8 cellular contexts compared by ENCODE assay signal in the genomic region with DNA sequence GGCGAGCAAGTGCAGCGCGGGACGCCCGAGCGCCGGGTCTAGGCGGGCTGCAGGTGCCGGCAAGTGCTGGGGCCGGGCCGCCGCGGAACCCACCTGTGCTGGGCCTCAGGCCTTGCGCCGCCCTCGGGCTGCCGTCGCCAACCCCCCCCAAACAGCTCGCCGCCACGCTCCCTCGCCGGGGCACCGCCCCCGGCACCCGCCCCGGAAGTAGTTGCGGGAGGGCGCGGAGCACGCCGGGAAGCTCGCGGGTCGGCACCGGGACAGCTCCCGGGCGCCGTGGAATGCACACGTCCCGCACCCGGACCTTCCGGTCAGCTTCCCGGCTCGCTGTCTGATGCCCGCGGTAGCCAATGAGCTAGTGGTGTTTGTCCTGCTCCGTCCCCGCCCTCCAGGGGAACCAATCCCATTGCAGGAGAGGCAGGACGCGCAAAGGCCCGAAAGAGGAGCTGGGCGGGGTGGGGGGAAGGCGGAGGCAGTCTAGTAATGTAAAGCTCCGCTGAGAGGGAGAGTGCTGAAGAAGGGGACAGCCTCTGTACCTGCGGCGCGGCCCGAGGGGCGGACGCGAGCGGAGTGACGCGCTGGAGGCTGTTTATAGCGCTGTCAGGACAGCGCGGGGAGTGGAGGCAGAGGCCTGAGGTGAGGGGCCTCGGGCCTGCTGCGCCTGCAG. TPM values are rescaled to one million over a fixed set of nuclear protein-coding genes. Genes with fewer than 3 reads are reported as not detected.
DNase-seq lines count a peak whose midpoint lies in the region; ATAC-seq and TF ChIP-seq lines count a peak whose summit lies in the region.

A gene with protein sequence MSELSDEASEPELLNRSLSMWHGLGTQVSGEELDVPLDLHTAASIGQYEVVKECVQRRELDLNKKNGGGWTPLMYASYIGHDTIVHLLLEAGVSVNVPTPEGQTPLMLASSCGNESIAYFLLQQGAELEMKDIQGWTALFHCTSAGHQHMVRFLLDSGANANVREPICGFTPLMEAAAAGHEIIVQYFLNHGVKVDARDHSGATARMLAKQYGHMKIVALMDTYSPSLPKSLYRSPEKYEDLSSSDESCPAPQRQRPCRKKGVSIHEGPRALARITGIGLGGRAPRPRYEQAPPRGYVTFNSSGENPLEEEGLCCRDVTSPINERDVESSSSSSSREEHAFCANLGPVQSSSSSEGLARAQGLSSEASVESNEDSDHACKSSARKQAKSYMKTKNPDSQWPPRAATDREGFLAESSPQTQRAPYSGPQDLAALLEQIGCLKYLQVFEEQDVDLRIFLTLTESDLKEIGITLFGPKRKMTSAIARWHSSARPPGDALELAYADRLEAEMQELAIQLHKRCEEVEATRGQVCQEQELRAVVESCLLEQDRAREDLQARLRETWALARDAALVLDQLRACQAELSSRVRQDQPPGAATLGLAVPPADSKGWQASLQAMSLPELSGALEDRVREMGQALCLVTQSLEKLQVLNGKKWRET (minus strand): TSS at position 209 of the 667 bp plus-strand sequence. CDS start 4,122 bp downstream, outside the sequence.
A gene (plus strand): TSS at position 475 of the 667 bp plus-strand sequence. CDS start 1,978 bp downstream, outside the sequence.

- H3K4me3 Mint-ChIP-seq in HFFc6 (peak within 1 kb of the TSS; percentile 94), osteocyte (ENCODE audit: unreplicated experiment) (peak within 1 kb of the TSS; percentile 93)
- H3K4me3 Mint-ChIP-seq in activated naive CD8-positive, alpha-beta T cell: peak within 1 kb of the TSS; percentile 92

- under 1% methylated on average over 70 of the region's 70 CpGs for WGBS in thymus

- no peaks in the 10 kb centered on the region for H3K9me3 Mint-ChIP-seq in HFFc6
- no peaks in the 10 kb centered on the region for H3K9me3 Mint-ChIP-seq in activated naive CD8-positive, alpha-beta T cell (ENCODE audit: low read depth)
- no peaks in the 10 kb centered on the region for H3K9me3 Mint-ChIP-seq in osteocyte (ENCODE audit: unreplicated experiment)

- peak within 1 kb of the TSS; percentile 96 for H3K27ac Mint-ChIP-seq in HFFc6
- peak within 1 kb of the TSS; percentile 89 for H3K27ac Mint-ChIP-seq in activated naive CD8-positive, alpha-beta T cell
- H3K27ac Mint-ChIP-seq in osteocyte (ENCODE audit: unreplicated experiment): peak within 1 kb of the TSS; percentile 94

- H3K36me3 Mint-ChIP-seq in HFFc6 (ENCODE audit: low read depth) (peaks cover 9% of the 10 kb centered on the region), osteocyte (ENCODE audit: unreplicated experiment) (no peaks in the 10 kb centered on the region)
- peaks cover 9% of the 10 kb centered on the region for H3K36me3 Mint-ChIP-seq in activated naive CD8-positive, alpha-beta T cell

- TF ChIP-seq CTCF in HFFc6 (IDR thresholded peaks at IDR 0.05) (no peak), osteocyte (IDR thresholded peaks at IDR 0.05) (no peak)

- DNase-seq in HFFc6: peak; percentile 98
- peak; percentile 89 for DNase-seq in NAMALWA (ENCODE audit: low spot score)
- peak; percentile 90 to 98 (median 96) for DNase-seq in head of caudate nucleus
- peak; percentile 98 for DNase-seq in osteocyte (ENCODE audit: extremely low spot score, unreplicated experiment)

- peaks cover 10% of the 10 kb centered on the region for H3K4me1 ChIP-seq in thymus (ENCODE audit: control insufficient read depth, insufficient read depth, low read length)

- peak within 1 kb of the TSS; percentile 57 for H3K27ac ChIP-seq in thymus (ENCODE audit: low read depth)

- H3K4me3 ChIP-seq in GM08714 (ENCODE audit: low read length): peak within 1 kb of the TSS; percentile 94
- H3K4me3 ChIP-seq in thymus (ENCODE audit: low read length): peak within 1 kb of the TSS; percentile 73

- H3K9me3 ChIP-seq in thymus (ENCODE audit: control insufficient read depth): no peaks in the 10 kb centered on the region

- intact Hi-C loops in head of caudate nucleus (cut with DNase I): loop anchor here (10.0 kb wide), 1 partner anchor 111 kb away; a partner anchor contains a TSS

- no peaks in the 10 kb centered on the region for H3K36me3 ChIP-seq in thymus (ENCODE audit: control insufficient read depth, insufficient read depth)

- ATAC-seq in SK-N-SH treated with all-trans-retinoic acid at 6 μM for 48 hours: peak; percentile 98

- no peaks in the 10 kb centered on the region for H3K27me3 ChIP-seq in thymus (ENCODE audit: control insufficient read depth, insufficient read depth)

- H3K27me3 Mint-ChIP-seq in HFFc6 (ENCODE audit: insufficient read depth): peaks cover 2% of the 10 kb centered on the region
- H3K27me3 Mint-ChIP-seq in activated naive CD8-positive, alpha-beta T cell: no peaks in the 10 kb centered on the region
- no peaks in the 10 kb centered on the region for H3K27me3 Mint-ChIP-seq in osteocyte (ENCODE audit: unreplicated experiment)

- H3K4me1 Mint-ChIP-seq in HFFc6 (ENCODE audit: low read depth) (peaks cover 14% of the 10 kb centered on the region), osteocyte (ENCODE audit: unreplicated experiment) (peaks cover 16% of the 10 kb centered on the region)
- H3K4me1 Mint-ChIP-seq in activated naive CD8-positive, alpha-beta T cell (ENCODE audit: low read depth): peaks cover 18% of the 10 kb centered on the region

TF ChIP-seq in SK-N-SH treated with all-trans-retinoic acid at 6 μM for 48 hours, 23 proteins besides CTCF, POLR2A, EP300 and RAD21:
- TF ChIP-seq TOX (CRISPR knock-in tag; IDR thresholded peaks at IDR 0.05; ENCODE audit: borderline replicate concordance): no peak
- TF ChIP-seq ZNF70 (CRISPR knock-in tag; IDR thresholded peaks at IDR 0.05): no peak
- TF ChIP-seq, protein P1, sequence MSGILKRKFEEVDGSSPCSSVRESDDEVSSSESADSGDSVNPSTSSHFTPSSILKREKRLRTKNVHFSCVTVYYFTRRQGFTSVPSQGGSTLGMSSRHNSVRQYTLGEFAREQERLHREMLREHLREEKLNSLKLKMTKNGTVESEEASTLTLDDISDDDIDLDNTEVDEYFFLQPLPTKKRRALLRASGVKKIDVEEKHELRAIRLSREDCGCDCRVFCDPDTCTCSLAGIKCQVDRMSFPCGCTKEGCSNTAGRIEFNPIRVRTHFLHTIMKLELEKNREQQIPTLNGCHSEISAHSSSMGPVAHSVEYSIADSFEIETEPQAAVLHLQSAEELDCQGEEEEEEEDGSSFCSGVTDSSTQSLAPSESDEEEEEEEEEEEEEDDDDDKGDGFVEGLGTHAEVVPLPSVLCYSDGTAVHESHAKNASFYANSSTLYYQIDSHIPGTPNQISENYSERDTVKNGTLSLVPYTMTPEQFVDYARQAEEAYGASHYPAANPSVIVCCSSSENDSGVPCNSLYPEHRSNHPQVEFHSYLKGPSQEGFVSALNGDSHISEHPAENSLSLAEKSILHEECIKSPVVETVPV (CRISPR knock-in tag; IDR thresholded peaks at IDR 0.05): no peak
- TF ChIP-seq OSR1 (CRISPR knock-in tag; IDR thresholded peaks at IDR 0.05): no peak
TF ChIP-seq in SK-N-SH treated with all-trans-retinoic acid at 6 μM for 48 hours: peak in this region for 0.

RNA-seq across cellular contexts. Expression of the first gene that starts in this region (rescaled TPM):
- total RNA-seq in HFFc6 (2021; fragmentation: NEBNext Ultra II Directional; extraction: Animal tissue kit (Norgen Biotek cat#: 25700)): 10 to 100 TPM; 16.7 to 23.1 (median 19.7) TPM
- total RNA-seq in osteocyte: 30.0 TPM in 2 replicates
- 34.0 TPM for polyA plus RNA-seq in thymus

RNA-seq across cellular contexts. Expression of the second gene that starts in this region (rescaled TPM):
- total RNA-seq in HFFc6 (2021; fragmentation: NEBNext Ultra II Directional; extraction: Animal tissue kit (Norgen Biotek cat#: 25700)): 1 to 10 TPM; 1.1 to 2.8 (median 1.6) TPM
- 1.2 and 1.7 TPM in 2 replicates for total RNA-seq in osteocyte
- 1.1 TPM for polyA plus RNA-seq in thymus

Comparison
In these comparisons a context has a peak if more than half of its experiments do, and no peak if none do; other contexts are left out.
1. Peak in every context shown above with its lines: DNase-seq, ATAC-seq, H3K4me3 ChIP-seq and H3K27ac ChIP-seq.